11 cellular contexts compared by ENCODE assay signal in genomic region chr6:83292900-83293843, GRCh38.
DNase-seq lines count a peak whose midpoint lies in the region; ATAC-seq and TF ChIP-seq lines count a peak whose summit lies in the region.
"Had no signal": no experiment of that assay in that cellular context is flagged by ENCODE, and none has a peak within 500 bp of the region (broad histone marks: within the 10 kb centered on the region; RNA-seq: fewer than 3 reads in every experiment).

No MANE protein-coding gene starts in this region.

- ATAC-seq in GM19043 (IDR thresholded peaks at IDR 0.05; ENCODE audit: low read depth, unreplicated experiment) (peak; percentile 87), HG02642 (IDR thresholded peaks at IDR 0.05; ENCODE audit: poor library complexity, unreplicated experiment) (peak; percentile 88), HG03457 (IDR thresholded peaks at IDR 0.05; ENCODE audit: unreplicated experiment) (peak; percentile 96)

- TF ChIP-seq CTCF in GM13976 (IDR thresholded peaks at IDR 0.05; ENCODE audit: borderline replicate concordance, control extremely low read depth, extremely low read depth, insufficient read depth, missing control alignments), result no peak
- TF ChIP-seq CTCF in prostate gland (IDR thresholded peaks at IDR 0.05), result no peak

- 92% methylated on average over 9 of the region's 9 CpGs for WGBS in prostate gland

- H3K4me1 ChIP-seq in prostate gland (replicated peaks), result no peaks in the 10 kb centered on the region
- H3K4me1 ChIP-seq: BLaER1 had no signal

- in situ Hi-C loops in GM13976 (cut with MboI; ENCODE audit: low sequenced_read_pairs, unreplicated experiment), result no loop called here

- no peaks in the 10 kb centered on the region for H3K27me3 ChIP-seq in prostate gland (replicated peaks; ENCODE audit: insufficient read depth)
- H3K27me3 ChIP-seq: BLaER1 had no signal

- DNase-seq in GM13976 (ENCODE audit: low spot score) (peak; percentile 39), prostate gland (ENCODE audit: low spot score) (no peak), NCI-H1417 treated with DMSO at 0.1 percent for 48 hours (lab: John Stamatoyannopoulos, UW) (no peak), cortex of kidney (lab: John Stamatoyannopoulos, UW) (no peak)
- DNase-seq in activated CD4-positive, alpha-beta T cell treated with anti-CD3 and anti-CD28 coated beads, Interleukin-2, amount 50 U/mL, for 4 hours, result no peak
- DNase-seq: HFFc6, NCI-H82 had no signal

- no peak for TF ChIP-seq POLR2A in prostate gland (IDR thresholded peaks at IDR 0.05)

- intact Hi-C loops in prostate gland (cut with DNase I), result no loop called here

- no peaks in the 10 kb centered on the region for H3K36me3 ChIP-seq in prostate gland
- H3K36me3 ChIP-seq: BLaER1 had no signal

- no peaks in the 10 kb centered on the region for H3K9me3 ChIP-seq in prostate gland
- H3K9me3 ChIP-seq: BLaER1 had no signal

- H3K27ac ChIP-seq in prostate gland, result no peak overlapping the region
- H3K27ac ChIP-seq: BLaER1 had no signal

- H3K4me3 ChIP-seq in prostate gland, result no peak overlapping the region
- H3K4me3 ChIP-seq: BLaER1 had no signal
